ENCODE assay signal across 9 cellular contexts in genomic region chr15:62071711-62072308, GRCh38. TPM values are rescaled to one million over a fixed set of nuclear protein-coding genes. Genes with fewer than 3 reads are reported as not detected.
A peak's percentile ranks its signal among the peaks of the same experiment; 100 is the strongest.
DNase-seq lines count a peak whose midpoint lies in the region; ATAC-seq and TF ChIP-seq lines count a peak whose summit lies in the region.
"Had no signal": no experiment of that assay in that cellular context is flagged by ENCODE, and none has a peak within 500 bp of the region (broad histone marks: within the 10 kb centered on the region; RNA-seq: fewer than 3 reads in every experiment).

No MANE protein-coding gene starts in this region.

- peak; percentile 39 for TF ChIP-seq CTCF in NB4 (IDR thresholded peaks at IDR 0.05; ENCODE audit: low read depth, low read length)
- peak; percentile 63 for TF ChIP-seq CTCF in astrocyte of the spinal cord (IDR thresholded peaks at IDR 0.05; ENCODE audit: low read depth, low read length)
- TF ChIP-seq CTCF in liver (IDR thresholded peaks at IDR 0.05; ENCODE audit: low read depth, low read length, missing input control): peak; percentile 66

- in situ Hi-C loops in astrocyte of the spinal cord (cut with HindIII; ENCODE audit: low sequenced_read_pairs): no loop called here

- no peaks in the 10 kb centered on the region for H3K9me3 ChIP-seq in liver (ENCODE audit: control insufficient read depth in 4 of 4, low read length in 3 of 4)
- H3K9me3 ChIP-seq: BLaER1 had no signal

- H3K4me1 ChIP-seq in liver (ENCODE audit: control insufficient read depth in 4 of 4, insufficient read depth in 4 of 4, low read length in 3 of 4): peaks cover 7 to 23% (median 14%) of the 10 kb centered on the region in 4 donors

- TF ChIP-seq POLR2A in NB4 (IDR thresholded peaks at IDR 0.05; ENCODE audit: extremely low read depth, insufficient read length): no peak

- DNase-seq in DMS79 treated with DMSO at 0.1 percent for 48 hours (lab: John Stamatoyannopoulos, UW) (peak; percentile 20), DMS79 (lab: John Stamatoyannopoulos, UW) (no peak), NB4 (ENCODE audit: low read depth) (peak; percentile 56), astrocyte of the spinal cord (ENCODE audit: low read depth, low spot score) (peak; percentile 63)

- no peak overlapping the region for H3K9ac ChIP-seq in liver (ENCODE audit: low read depth in 1 of 2, low read length in 2 of 2)
- H3K9ac ChIP-seq: BLaER1 had no signal

- peak; percentile 84 to 86 for TF ChIP-seq RAD21 in liver (IDR thresholded peaks at IDR 0.05)

- H3K27me3 ChIP-seq in liver (ENCODE audit: control insufficient read depth in 4 of 4, insufficient read depth in 4 of 4, low read length in 3 of 4): no peaks in the 10 kb centered on the region

- H3K4me3 ChIP-seq in NB4 (ENCODE audit: low read depth, low read length): no peak overlapping the region
- H3K4me3 ChIP-seq in astrocyte of the spinal cord (ENCODE audit: low read depth, low read length): no peak overlapping the region
- H3K4me3 ChIP-seq in liver (ENCODE audit: low read depth in 1 of 3, low read length in 3 of 3): no peak overlapping the region
- H3K4me3 ChIP-seq: BLaER1 had no signal

- no peak for ATAC-seq in HG03135 (IDR thresholded peaks at IDR 0.05; ENCODE audit: unreplicated experiment)
- ATAC-seq in HG02588 (IDR thresholded peaks at IDR 0.05; ENCODE audit: unreplicated experiment): no peak
- ATAC-seq in esophagus mucosa: no peak

- no peak overlapping the region for H3K27ac ChIP-seq in liver (ENCODE audit: low read depth in 1 of 2, low read length in 2 of 2)
- H3K27ac ChIP-seq: BLaER1 had no signal

- no peaks in the 10 kb centered on the region for H3K36me3 ChIP-seq in liver (ENCODE audit: control insufficient read depth in 4 of 4, insufficient read depth in 3 of 4, low read depth in 1 of 4, low read length in 3 of 4)
- H3K36me3 ChIP-seq: BLaER1 had no signal

TF ChIP-seq in liver, 16 proteins besides CTCF, POLR2A, EP300 and RAD21:
- TF ChIP-seq GABPA (IDR thresholded peaks at IDR 0.05 in 1 of 2, conservative IDR thresholded peaks at IDR 0.05 in 1 of 2) (no peak), HNF4A (conservative IDR thresholded peaks at IDR 0.05) (no peak), FOXA2 (IDR thresholded peaks at IDR 0.05) (no peak), SP1 (IDR thresholded peaks at IDR 0.05) (no peak), ZBTB33 (IDR thresholded peaks at IDR 0.05) (no peak), JUND (IDR thresholded peaks at IDR 0.05) (no peak), FOXA1 (IDR thresholded peaks at IDR 0.05) (no peak), TAF1 (conservative IDR thresholded peaks at IDR 0.05) (no peak), YY1 (IDR thresholded peaks at IDR 0.05) (no peak), RXRA (IDR thresholded peaks at IDR 0.05) (no peak), MAX (IDR thresholded peaks at IDR 0.05) (no peak), HNF4G (IDR thresholded peaks at IDR 0.05) (no peak), EGR1 (IDR thresholded peaks at IDR 0.05; ENCODE audit: low read depth in 2 of 2) (no peak), NR2F2 (IDR thresholded peaks at IDR 0.05) (no peak)
- TF ChIP-seq, protein P1, sequence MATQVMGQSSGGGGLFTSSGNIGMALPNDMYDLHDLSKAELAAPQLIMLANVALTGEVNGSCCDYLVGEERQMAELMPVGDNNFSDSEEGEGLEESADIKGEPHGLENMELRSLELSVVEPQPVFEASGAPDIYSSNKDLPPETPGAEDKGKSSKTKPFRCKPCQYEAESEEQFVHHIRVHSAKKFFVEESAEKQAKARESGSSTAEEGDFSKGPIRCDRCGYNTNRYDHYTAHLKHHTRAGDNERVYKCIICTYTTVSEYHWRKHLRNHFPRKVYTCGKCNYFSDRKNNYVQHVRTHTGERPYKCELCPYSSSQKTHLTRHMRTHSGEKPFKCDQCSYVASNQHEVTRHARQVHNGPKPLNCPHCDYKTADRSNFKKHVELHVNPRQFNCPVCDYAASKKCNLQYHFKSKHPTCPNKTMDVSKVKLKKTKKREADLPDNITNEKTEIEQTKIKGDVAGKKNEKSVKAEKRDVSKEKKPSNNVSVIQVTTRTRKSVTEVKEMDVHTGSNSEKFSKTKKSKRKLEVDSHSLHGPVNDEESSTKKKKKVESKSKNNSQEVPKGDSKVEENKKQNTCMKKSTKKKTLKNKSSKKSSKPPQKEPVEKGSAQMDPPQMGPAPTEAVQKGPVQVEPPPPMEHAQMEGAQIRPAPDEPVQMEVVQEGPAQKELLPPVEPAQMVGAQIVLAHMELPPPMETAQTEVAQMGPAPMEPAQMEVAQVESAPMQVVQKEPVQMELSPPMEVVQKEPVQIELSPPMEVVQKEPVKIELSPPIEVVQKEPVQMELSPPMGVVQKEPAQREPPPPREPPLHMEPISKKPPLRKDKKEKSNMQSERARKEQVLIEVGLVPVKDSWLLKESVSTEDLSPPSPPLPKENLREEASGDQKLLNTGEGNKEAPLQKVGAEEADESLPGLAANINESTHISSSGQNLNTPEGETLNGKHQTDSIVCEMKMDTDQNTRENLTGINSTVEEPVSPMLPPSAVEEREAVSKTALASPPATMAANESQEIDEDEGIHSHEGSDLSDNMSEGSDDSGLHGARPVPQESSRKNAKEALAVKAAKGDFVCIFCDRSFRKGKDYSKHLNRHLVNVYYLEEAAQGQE (IDR thresholded peaks at IDR 0.05): no peak
- TF ChIP-seq, protein P2, sequence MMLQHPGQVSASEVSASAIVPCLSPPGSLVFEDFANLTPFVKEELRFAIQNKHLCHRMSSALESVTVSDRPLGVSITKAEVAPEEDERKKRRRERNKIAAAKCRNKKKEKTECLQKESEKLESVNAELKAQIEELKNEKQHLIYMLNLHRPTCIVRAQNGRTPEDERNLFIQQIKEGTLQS (IDR thresholded peaks at IDR 0.05): no peak

RNA-seq across cellular contexts. Expression of gene C2CD4A, which starts 5.0 kb away (rescaled TPM):
- under 1 TPM in 1 of 2 donors, not detected in 1; under 0.01 TPM for total RNA-seq in liver
- under 1 TPM in 1 of 2 donors, not detected in 1; 0.02 TPM for polyA plus RNA-seq in liver
- 0.44 TPM for total RNA-seq in esophagus mucosa

RNA-seq across cellular contexts. Expression of gene VPS13C, which starts 11.6 kb away (rescaled TPM):
- total RNA-seq in liver: 10 to 100 TPM; 25.8 to 42.0 TPM
- polyA plus RNA-seq in liver: 1 to 10 TPM; 5.4 to 9.1 TPM
- total RNA-seq in esophagus mucosa: 13.3 TPM
